ENCODE assay signal across 8 cellular contexts in genomic region chr18:55343396-55344073, GRCh38.
A peak's percentile ranks its signal among the peaks of the same experiment; 100 is the strongest.
DNase-seq lines count a peak whose midpoint lies in the region; ATAC-seq and TF ChIP-seq lines count a peak whose summit lies in the region.

No MANE protein-coding gene starts in this region.

- ATAC-seq in GM18870 (IDR thresholded peaks at IDR 0.05; ENCODE audit: unreplicated experiment) (peak; percentile 58), lower lobe of right lung (no peak), GM21717 (IDR thresholded peaks at IDR 0.05; ENCODE audit: unreplicated experiment) (no peak), GM21786 (IDR thresholded peaks at IDR 0.05; ENCODE audit: unreplicated experiment) (no peak)

- H3K9ac ChIP-seq in Karpas-422 (ENCODE audit: low read length) = peak overlapping the region; percentile 18; the same call in 1 of the 2 replicates

- TF ChIP-seq CTCF in AG10803 (conservative IDR thresholded peaks at IDR 0.05; ENCODE audit: low read length) = peak; percentile 82
- TF ChIP-seq CTCF in astrocyte of the cerebellum (IDR thresholded peaks at IDR 0.05; ENCODE audit: low read depth, low read length, missing control alignments) = peak; percentile 60
- TF ChIP-seq CTCF in lower lobe of right lung (IDR thresholded peaks at IDR 0.05) = peak; percentile 52

- H4K20me1 ChIP-seq in Karpas-422 (ENCODE audit: insufficient read depth, low read depth, low read length) = no peaks in the 10 kb centered on the region

- H3K27ac ChIP-seq in Karpas-422 (ENCODE audit: low read length) (peak overlapping the region; percentile 68), lower lobe of right lung (no peak overlapping the region)

- H3K79me2 ChIP-seq in Karpas-422 (ENCODE audit: low read length) = peaks cover 35% of the 10 kb centered on the region

- H3K9me2 ChIP-seq in Karpas-422 (replicated peaks; ENCODE audit: insufficient read depth, low read length) = no peaks in the 10 kb centered on the region

- in situ Hi-C loops in astrocyte of the cerebellum (cut with HindIII; ENCODE audit: low sequenced_read_pairs) = loop anchor here (25.0 kb wide), 1 partner anchor 444 kb away; no protein-coding TSS in a partner anchor

- no peak overlapping the region for H3K4me3 ChIP-seq in AG10803 (ENCODE audit: low read length)
- H3K4me3 ChIP-seq in Karpas-422 (ENCODE audit: low read length) = no peak overlapping the region
- no peak overlapping the region for H3K4me3 ChIP-seq in astrocyte of the cerebellum (ENCODE audit: low read depth, low read length)
- H3K4me3 ChIP-seq in lower lobe of right lung = no peak overlapping the region

- peaks cover 57% of the 10 kb centered on the region for H3K4me1 ChIP-seq in Karpas-422 (ENCODE audit: low read length)
- H3K4me1 ChIP-seq in lower lobe of right lung = peaks cover 18% of the 10 kb centered on the region

- intact Hi-C loops in lower lobe of right lung (cut with DNase I) = no loop called here

- H3K27me3 ChIP-seq in Karpas-422 (ENCODE audit: low read length) (no peaks in the 10 kb centered on the region), lower lobe of right lung (ENCODE audit: low read depth) (no peaks in the 10 kb centered on the region)

- H3K36me3 ChIP-seq in Karpas-422 (ENCODE audit: insufficient read depth, low read length) (no peaks in the 10 kb centered on the region), lower lobe of right lung (no peaks in the 10 kb centered on the region)

- H3K9me3 ChIP-seq in Karpas-422 (ENCODE audit: low read length) (no peaks in the 10 kb centered on the region), lower lobe of right lung (no peaks in the 10 kb centered on the region)

- peak overlapping the region; percentile 38 for H3K4me2 ChIP-seq in Karpas-422 (ENCODE audit: low read depth, low read length, poor library complexity, severe bottlenecking)

- DNase-seq in AG10803 (ENCODE audit: low read depth) = peak; percentile 50
- peak; percentile 79 for DNase-seq in Karpas-422
- no peak for DNase-seq in astrocyte of the cerebellum (ENCODE audit: low read depth)
- no peak for DNase-seq in lower lobe of right lung
- no peak for DNase-seq in GM19240 (ENCODE audit: insufficient read length, low spot score)

- H2AFZ ChIP-seq in Karpas-422 (ENCODE audit: low read length) = no peak overlapping the region

Comparison
In these comparisons a context has a peak if more than half of its experiments do, and no peak if none do; other contexts are left out.
1. DNase-seq: peak in AG10803 (single experiment) and Karpas-422 (single experiment); none in astrocyte of the cerebellum (single experiment), lower lobe of right lung (single experiment) and GM19240 (single experiment).
2. Peak in every context shown above with its lines, with median percentiles within 50 percentile points of each other: CTCF ChIP-seq.